In the genomic region with DNA sequence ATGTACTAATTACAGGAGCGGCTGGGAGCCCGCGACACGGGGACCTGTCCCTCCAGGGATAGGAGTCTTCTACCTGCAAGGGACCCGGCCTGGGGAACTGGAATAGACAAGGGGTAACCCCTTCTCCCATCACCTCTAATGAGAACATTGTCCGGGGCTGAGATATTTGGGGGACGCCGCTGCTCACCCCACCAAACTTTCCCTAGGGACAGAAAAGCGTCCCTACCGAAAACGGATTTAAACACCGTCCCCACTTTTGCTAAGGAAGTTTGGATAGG, we compare ENCODE assay signal across 1 cellular context.
TF ChIP-seq lines count a peak whose summit lies in the region.

No MANE protein-coding gene starts in this region.

TF ChIP-seq in WTC11, 78 proteins besides CTCF, POLR2A, EP300 and RAD21 (continued from another document):
- no peak for TF ChIP-seq ETV6 (CRISPR knock-in tag; IDR thresholded peaks at IDR 0.05)
